Comparison of ENCODE assay signal across 29 cellular contexts in the genomic region with DNA sequence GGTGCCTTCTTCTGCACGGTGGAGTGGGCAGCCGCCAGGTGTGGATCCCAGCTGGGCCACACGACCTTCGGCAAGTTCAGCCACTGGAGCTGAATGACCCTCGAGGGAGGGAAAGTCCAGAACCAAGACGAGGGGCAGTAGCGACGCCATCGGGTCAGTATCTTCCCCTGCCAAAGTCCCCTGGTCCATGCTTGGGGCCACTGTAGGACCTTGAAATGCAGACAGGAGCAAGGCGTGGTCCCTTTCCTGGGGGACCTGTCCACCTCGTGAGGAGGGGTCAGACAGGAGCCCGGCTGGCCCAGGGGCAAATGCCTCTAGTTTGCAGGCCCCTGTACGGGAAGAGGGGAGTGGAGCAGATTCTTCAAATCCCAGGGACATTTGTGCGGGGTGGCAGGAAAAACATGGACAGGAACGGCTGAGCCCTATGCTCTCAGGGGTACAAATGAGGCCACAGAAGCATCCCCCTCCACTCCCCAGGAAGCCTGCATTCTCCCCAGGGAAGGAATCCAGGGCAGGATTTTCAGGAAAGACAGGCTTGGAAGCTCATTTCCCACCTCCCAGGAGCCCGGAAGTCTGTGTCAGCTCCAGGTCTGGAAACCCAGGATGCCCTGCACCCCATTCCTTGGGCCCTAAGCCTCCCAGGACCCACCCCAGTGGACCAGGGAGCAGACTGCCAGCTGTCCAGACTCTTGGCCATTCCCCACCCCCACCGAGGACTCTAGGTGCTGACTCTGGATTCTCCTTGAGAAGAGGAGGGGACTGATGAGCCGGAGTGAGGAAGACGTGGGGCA. TPM values are rescaled to one million over a fixed set of nuclear protein-coding genes. Genes with fewer than 3 reads are reported as not detected.
A peak's percentile ranks its signal among the peaks of the same experiment; 100 is the strongest.
DNase-seq lines count a peak whose midpoint lies in the region; ATAC-seq and TF ChIP-seq lines count a peak whose summit lies in the region.
"Had no signal": no experiment of that assay in that cellular context is flagged by ENCODE, and none has a peak within 500 bp of the region (broad histone marks: within the 10 kb centered on the region; RNA-seq: fewer than 3 reads in every experiment).

No MANE protein-coding gene starts in this region.

- intact Hi-C loops in sigmoid colon (cut with DNase I): no loop called here

- H3K9me3 ChIP-seq in iPS-20b (ENCODE audit: insufficient read depth, low read depth, low read length) (no peaks in the 10 kb centered on the region), sigmoid colon (no peaks in the 10 kb centered on the region), smooth muscle cell (replicated peaks; ENCODE audit: low read depth) (no peaks in the 10 kb centered on the region)
- H3K9me3 ChIP-seq: ascending aorta; BLaER1 treated with 17β-estradiol and CSF1 and Interleukin-3, amounts not matched to agents 10 nM and 100 nM; esophagus squamous epithelium; heart right ventricle had no signal

- H3K27me3 ChIP-seq in H7 (ENCODE audit: control insufficient read depth, insufficient read depth, low read length) (peaks cover 6% of the 10 kb centered on the region), iPS-20b (ENCODE audit: insufficient read depth, low read length) (peaks cover 16% of the 10 kb centered on the region), sigmoid colon (peaks cover 16 to 52% (median 33%) of the 10 kb centered on the region in 3 donors), smooth muscle cell (ENCODE audit: low read depth) (peaks cover 28% of the 10 kb centered on the region)
- H3K27me3 ChIP-seq: ascending aorta had no signal

- H4K20me1 ChIP-seq in smooth muscle cell (ENCODE audit: low read depth): no peaks in the 10 kb centered on the region

- peaks cover 97% of the 10 kb centered on the region for H3K4me1 Mint-ChIP-seq in WTC11
- H3K4me1 Mint-ChIP-seq: natural killer cell had no signal

- H3K36me3 Mint-ChIP-seq in WTC11: peaks cover 18% of the 10 kb centered on the region
- H3K36me3 Mint-ChIP-seq: activated naive CD8-positive, alpha-beta T cell; natural killer cell had no signal

- DNase-seq in H7: peak; percentile 62
- DNase-seq in WTC11 (ENCODE audit: low spot score): peak; percentile 54
- peak; percentile 61 for DNase-seq in sigmoid colon
- no peak for DNase-seq in NCI-H524 (lab: John Stamatoyannopoulos, UW)
- DNase-seq in SHP77 (lab: John Stamatoyannopoulos, UW): no peak
- DNase-seq in DMS53 (lab: John Stamatoyannopoulos, UW): no peak
- DNase-seq in smooth muscle cell (lab: John Stamatoyannopoulos, UW; ENCODE audit: unreplicated experiment): no peak
- DNase-seq: activated CD8-positive, alpha-beta T cell treated with anti-CD3 and anti-CD28 coated beads for 36 hours; DMS79; esophagus squamous epithelium; foreskin melanocyte; heart right ventricle; HFFc6; natural killer cell; NCI-H1092 treated with DMSO at 0.1 percent for 48 hours; NCI-H187 treated with DMSO at 0.1 percent for 48 hours; NCI-H524 treated with DMSO at 0.1 percent for 48 hours; retina; small intestine; stimulated activated CD4-positive, alpha-beta T cell treated with anti-CD3 and anti-CD28 coated beads, Interleukin-2, amount 100 ng/mL, for 24 hours had no signal

- no peak overlapping the region for H3K4me2 ChIP-seq in smooth muscle cell
- H3K4me2 ChIP-seq: BLaER1 treated with 17β-estradiol and CSF1 and Interleukin-3, amounts not matched to agents 10 nM and 100 nM had no signal

- H3K9ac ChIP-seq in iPS-20b (ENCODE audit: low read depth, low read length): peak overlapping the region; percentile 80
- no peak overlapping the region for H3K9ac ChIP-seq in smooth muscle cell (ENCODE audit: low read depth)
- H3K9ac ChIP-seq: BLaER1 treated with 17β-estradiol and CSF1 and Interleukin-3, amounts not matched to agents 10 nM and 100 nM had no signal

- no peaks in the 10 kb centered on the region for H3K36me3 ChIP-seq in H7 (replicated peaks; ENCODE audit: control insufficient read depth, insufficient read depth, low read length)
- no peaks in the 10 kb centered on the region; the same call in 1 of the 2 replicates for H3K36me3 ChIP-seq in iPS-20b (ENCODE audit: insufficient read depth, low read depth, low read length)
- H3K36me3 ChIP-seq in sigmoid colon: no peaks in the 10 kb centered on the region
- no peaks in the 10 kb centered on the region for H3K36me3 ChIP-seq in smooth muscle cell (ENCODE audit: low read depth)
- H3K36me3 ChIP-seq: ascending aorta; BLaER1 treated with 17β-estradiol and CSF1 and Interleukin-3, amounts not matched to agents 10 nM and 100 nM; cardiac muscle cell; esophagus squamous epithelium; heart right ventricle; tibial nerve had no signal

- peak; percentile 22 for ATAC-seq in WTC11
- ATAC-seq: activated CD8-positive, alpha-beta T cell treated with anti-CD3 and anti-CD28 coated beads for 36 hours; heart right ventricle; natural killer cell had no signal

- 62 to 85% methylated on average over 19 of the region's 19 CpGs for WGBS in sigmoid colon, 2 donors
- 57% methylated on average over 19 of the region's 19 CpGs for WGBS in smooth muscle cell (ENCODE audit: low lambda C conversion rate)

- H3K4me3 Mint-ChIP-seq in WTC11: peak overlapping the region; percentile 73
- H3K4me3 Mint-ChIP-seq: activated CD8-positive, alpha-beta T cell treated with anti-CD3 and anti-CD28 coated beads for 36 hours; activated naive CD8-positive, alpha-beta T cell; HFFc6; natural killer cell; T-helper 1 cell treated with Interleukin-12 subunit alpha and Interleukin-12 subunit beta and Interleukin-4 antibody, amounts not matched to agents 30 μg/mL and 1 μg/mL, for 36 hours had no signal

- CTCF ChIA-PET in WTC11 (lab: Charles Lee): interaction anchor here (1.0 to 4.6 kb wide), 7 partner anchors 10 to 126 kb away, joined by 3 to 46 read pairs (median 5); no protein-coding TSS in a partner anchor

- peak overlapping the region; percentile 99 for H3K27ac Mint-ChIP-seq in WTC11
- H3K27ac Mint-ChIP-seq: activated CD8-positive, alpha-beta T cell treated with anti-CD3 and anti-CD28 coated beads for 36 hours; activated naive CD8-positive, alpha-beta T cell; activated T-helper 2 cell treated with anti-CD3 and anti-CD28 coated beads, Interferon-gamma antibody, Interleukin-2, Interleukin-4, amounts not matched to agents 10 μg/mL and 5 μg/mL and 100 μg/mL, durations not matched to agents 14 hours and 24 hours and 36 hours; HFFc6; natural killer cell; T-helper 1 cell treated with Interleukin-12 subunit alpha and Interleukin-12 subunit beta and Interleukin-4 antibody, amounts not matched to agents 30 μg/mL and 1 μg/mL, for 36 hours had no signal

- no peaks in the 10 kb centered on the region for H3K9me3 Mint-ChIP-seq in WTC11
- H3K9me3 Mint-ChIP-seq: activated CD8-positive, alpha-beta T cell treated with anti-CD3 and anti-CD28 coated beads for 36 hours; activated T-helper 2 cell treated with anti-CD3 and anti-CD28 coated beads, Interferon-gamma antibody, Interleukin-2, Interleukin-4, amounts not matched to agents 10 μg/mL and 5 μg/mL and 100 μg/mL, durations not matched to agents 14 hours and 24 hours and 36 hours; HFFc6; natural killer cell; T-helper 1 cell treated with Interleukin-12 subunit alpha and Interleukin-12 subunit beta and Interleukin-4 antibody, amounts not matched to agents 30 μg/mL and 1 μg/mL, for 36 hours had no signal

- no peak for TF ChIP-seq POLR2A in sigmoid colon (IDR thresholded peaks at IDR 0.05)

- TF ChIP-seq CTCF in WTC11 (IDR thresholded peaks at IDR 0.05) (no peak), sigmoid colon (IDR thresholded peaks at IDR 0.05) (no peak), smooth muscle cell (IDR thresholded peaks at IDR 0.05; ENCODE audit: borderline replicate concordance, insufficient read depth, poor library complexity, severe bottlenecking) (no peak)

- H3K27me3 Mint-ChIP-seq in WTC11 (ENCODE audit: low read depth): no peaks in the 10 kb centered on the region

- H2AFZ ChIP-seq in smooth muscle cell (ENCODE audit: low read depth): no peak overlapping the region

- POLR2A ChIA-PET in WTC11 (lab: Charles Lee): interaction anchor here (0.9 to 1.6 kb wide), 3 partner anchors 10 to 125 kb away, joined by 3 to 6 read pairs (median 4); no protein-coding TSS in a partner anchor

- H3K4me1 ChIP-seq in iPS-20b (ENCODE audit: insufficient read depth, low read length): peaks cover 73% of the 10 kb centered on the region
- H3K4me1 ChIP-seq in sigmoid colon: peaks cover 0 to 3% (median under 1%) of the 10 kb centered on the region in 4 donors
- peaks cover 19% of the 10 kb centered on the region for H3K4me1 ChIP-seq in smooth muscle cell (ENCODE audit: low read depth)
- H3K4me1 ChIP-seq: ascending aorta had no signal

- H3K27ac ChIP-seq in iPS-20b (ENCODE audit: low read length) (peak overlapping the region; percentile 96), sigmoid colon (no peak overlapping the region), smooth muscle cell (ENCODE audit: low read depth) (no peak overlapping the region)
- H3K27ac ChIP-seq: ascending aorta; BLaER1 treated with 17β-estradiol and CSF1 and Interleukin-3, amounts not matched to agents 10 nM and 100 nM; cardiac muscle cell; esophagus squamous epithelium; heart right ventricle; HL-60; tibial nerve had no signal

- H3K79me2 ChIP-seq in smooth muscle cell (ENCODE audit: low read depth): no peaks in the 10 kb centered on the region

- TF ChIP-seq EP300 in sigmoid colon (IDR thresholded peaks at IDR 0.05): no peak

- H3F3A ChIP-seq in smooth muscle cell (ENCODE audit: low read depth): no peaks in the 10 kb centered on the region

- no peak overlapping the region for H3K4me3 ChIP-seq in H7 (ENCODE audit: insufficient read depth, low read depth, low read length)
- peak overlapping the region; percentile 58 for H3K4me3 ChIP-seq in iPS-20b (ENCODE audit: low read length)
- no peak overlapping the region for H3K4me3 ChIP-seq in sigmoid colon
- H3K4me3 ChIP-seq in smooth muscle cell: no peak overlapping the region
- H3K4me3 ChIP-seq: ascending aorta; BLaER1 treated with 17β-estradiol and CSF1 and Interleukin-3, amounts not matched to agents 10 nM and 100 nM; cardiac muscle cell; esophagus squamous epithelium; heart right ventricle; tibial nerve had no signal

TF ChIP-seq in WTC11, 78 proteins besides CTCF, POLR2A, EP300 and RAD21 (continues in another document):
- TF ChIP-seq, protein P1, sequence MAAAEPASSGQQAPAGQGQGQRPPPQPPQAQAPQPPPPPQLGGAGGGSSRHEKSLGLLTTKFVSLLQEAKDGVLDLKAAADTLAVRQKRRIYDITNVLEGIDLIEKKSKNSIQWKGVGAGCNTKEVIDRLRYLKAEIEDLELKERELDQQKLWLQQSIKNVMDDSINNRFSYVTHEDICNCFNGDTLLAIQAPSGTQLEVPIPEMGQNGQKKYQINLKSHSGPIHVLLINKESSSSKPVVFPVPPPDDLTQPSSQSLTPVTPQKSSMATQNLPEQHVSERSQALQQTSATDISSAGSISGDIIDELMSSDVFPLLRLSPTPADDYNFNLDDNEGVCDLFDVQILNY (CRISPR knock-in tag; IDR thresholded peaks at IDR 0.05): no peak
- peak; percentile 98 for TF ChIP-seq ZNF423 (CRISPR knock-in tag; IDR thresholded peaks at IDR 0.05)
- TF ChIP-seq KAT7 (CRISPR knock-in tag; IDR thresholded peaks at IDR 0.05; ENCODE audit: borderline replicate concordance): 0 out of 2 replicates have a peak, but pooled peaks have one; percentile 39

RNA-seq across cellular contexts. Expression of a gene that starts 6.6 kb away (rescaled TPM):
- total RNA-seq in H7 (2014; rRNA removed; shearing (Covaris generic)): 9.7 and 14.8 TPM in 2 replicates
- 57.5 to 69.3 TPM (median 64.8 TPM) in 3 replicates for total RNA-seq in WTC11 (2021)
- 10 to 100 TPM in 3 of 4 donors, 1 to 10 TPM in 1; 8.0 to 43.8 (median 16.8) TPM for total RNA-seq in sigmoid colon
- polyA plus RNA-seq in sigmoid colon: 1 to 10 TPM; 3.5 to 4.4 (median 3.6) TPM
- 6.3 and 9.9 TPM in 2 replicates for total RNA-seq in smooth muscle cell
- 1.5 and 6.7 TPM in 2 replicates for polyA plus RNA-seq in smooth muscle cell
- total RNA-seq: activated CD8-positive, alpha-beta T cell treated with anti-CD3 and anti-CD28 coated beads for 36 hours; activated T-helper 2 cell treated with anti-CD3 and anti-CD28 coated beads, Interferon-gamma antibody, Interleukin-2, Interleukin-4, amounts not matched to agents 10 μg/mL and 5 μg/mL and 100 μg/mL, durations not matched to agents 14 hours and 24 hours and 36 hours had no signal
- polyA plus RNA-seq: cardiac muscle cell had no signal

Comparison
In these comparisons a context has a peak if more than half of its experiments do, and no peak if none do; other contexts are left out.
1. DNase-seq: peak in H7 (single experiment), WTC11 (single experiment) and sigmoid colon (single experiment); none in NCI-H524 (0 of 2), SHP77 (0 of 2), DMS53 (single experiment) and smooth muscle cell (single experiment).